Comparison of ENCODE assay signal across 1 cellular context in genomic region chr9:134323741-134324358, GRCh38.
TF ChIP-seq lines count a peak whose summit lies in the region.

No MANE protein-coding gene starts in this region.

TF ChIP-seq in HepG2, 621 proteins besides CTCF, POLR2A, EP300 and RAD21 (continued from another document and continues in another):
- no peak for TF ChIP-seq ZNF101 (CRISPR knock-in tag; IDR thresholded peaks at IDR 0.05; ENCODE audit: borderline replicate concordance, low read depth)
- peak; percentile 80; the same call in 1 of the 2 replicates for TF ChIP-seq ZNF333 (CRISPR knock-in tag; IDR thresholded peaks at IDR 0.05; ENCODE audit: borderline replicate concordance)
- no peak for TF ChIP-seq SIN3A (IDR thresholded peaks at IDR 0.05; ENCODE audit: borderline replicate concordance, low read depth, low read length)
- no peak for TF ChIP-seq AGO1 (IDR thresholded peaks at IDR 0.05; ENCODE audit: low read depth, low read length, poor library complexity, severe bottlenecking)
- no peak for TF ChIP-seq HOMEZ (CRISPR knock-in tag; IDR thresholded peaks at IDR 0.05; ENCODE audit: low read depth)
- no peak for TF ChIP-seq ZMYM2 (CRISPR knock-in tag; IDR thresholded peaks at IDR 0.05)
- TF ChIP-seq ZNF543 (CRISPR knock-in tag; IDR thresholded peaks at IDR 0.05): no peak
- TF ChIP-seq SKI (IDR thresholded peaks at IDR 0.05; ENCODE audit: partially characterized antibody): no peak
- peak; percentile 27 for TF ChIP-seq STAG1 (CRISPR knock-in tag; IDR thresholded peaks at IDR 0.05)
- peak; percentile 23 for TF ChIP-seq ASH2L (IDR thresholded peaks at IDR 0.05; ENCODE audit: insufficient read length, low read depth, low read length)
- no peak for TF ChIP-seq NFE2L2 (IDR thresholded peaks at IDR 0.05; ENCODE audit: low read length)
- no peak for TF ChIP-seq CENPT (CRISPR knock-in tag; IDR thresholded peaks at IDR 0.05; ENCODE audit: low read depth)
- no peak for TF ChIP-seq ZBTB21 (CRISPR knock-in tag; IDR thresholded peaks at IDR 0.05)
- TF ChIP-seq BCL3 (CRISPR knock-in tag; IDR thresholded peaks at IDR 0.05): peak; percentile 89
- TF ChIP-seq NR2F2 (IDR thresholded peaks at IDR 0.05; ENCODE audit: borderline replicate concordance, low read depth): no peak
- peak; percentile 78; the same call in 1 of the 2 replicates for TF ChIP-seq ZNF784 (CRISPR knock-in tag; IDR thresholded peaks at IDR 0.05; ENCODE audit: borderline replicate concordance)
- peak; percentile 89 for TF ChIP-seq MEF2D (CRISPR knock-in tag; IDR thresholded peaks at IDR 0.05)
- no peak for TF ChIP-seq ESRRA (CRISPR knock-in tag; IDR thresholded peaks at IDR 0.05; ENCODE audit: low read depth)
- TF ChIP-seq HIC2 (CRISPR knock-in tag; IDR thresholded peaks at IDR 0.05; ENCODE audit: low read depth): peak; percentile 73
- peak; percentile 59; the same call in 1 of the 2 replicates for TF ChIP-seq TP53 (CRISPR knock-in tag; conservative IDR thresholded peaks at IDR 0.05)
- TF ChIP-seq ERF (CRISPR knock-in tag; IDR thresholded peaks at IDR 0.05): peak; percentile 96
- TF ChIP-seq CBX5 (CRISPR knock-in tag; IDR thresholded peaks at IDR 0.05; ENCODE audit: borderline replicate concordance): no peak
- TF ChIP-seq CENPX (CRISPR knock-in tag; IDR thresholded peaks at IDR 0.05): no peak
- peak; percentile 100 for TF ChIP-seq ZNF687 (CRISPR knock-in tag; IDR thresholded peaks at IDR 0.05)
- 0 out of 2 replicates have a peak, but pooled peaks have one; percentile 29 for TF ChIP-seq ZNF747 (CRISPR knock-in tag; IDR thresholded peaks at IDR 0.05; ENCODE audit: borderline replicate concordance)
- peak; percentile 96 for TF ChIP-seq HES4 (CRISPR knock-in tag; IDR thresholded peaks at IDR 0.05; ENCODE audit: borderline replicate concordance)
- peak; percentile 86; the same call in 1 of the 2 replicates for TF ChIP-seq SNAPC2 (CRISPR knock-in tag; IDR thresholded peaks at IDR 0.05)
- peak; percentile 49; the same call in 1 of the 2 replicates for TF ChIP-seq ZNF503 (CRISPR knock-in tag; IDR thresholded peaks at IDR 0.05)
- TF ChIP-seq RBM22 (optimal IDR thresholded peaks at IDR 0.05; ENCODE audit: low read length): no peak
- peak; percentile 50; the same call in 1 of the 2 replicates for TF ChIP-seq ZNF331 (CRISPR knock-in tag; IDR thresholded peaks at IDR 0.05)
- TF ChIP-seq ZC3H13 (CRISPR knock-in tag; IDR thresholded peaks at IDR 0.05): peak; percentile 87
- no peak for TF ChIP-seq ZSCAN29 (CRISPR knock-in tag; conservative IDR thresholded peaks at IDR 0.05)
- peak; percentile 99 for TF ChIP-seq KLF6 (CRISPR knock-in tag; IDR thresholded peaks at IDR 0.05)
- TF ChIP-seq ZNF652 (CRISPR knock-in tag; IDR thresholded peaks at IDR 0.05; ENCODE audit: borderline replicate concordance, low read depth): no peak
- TF ChIP-seq ZBTB43 (CRISPR knock-in tag; conservative IDR thresholded peaks at IDR 0.05): peak; percentile 80
- TF ChIP-seq ZBTB7A (CRISPR knock-in tag; IDR thresholded peaks at IDR 0.05): no peak
- no peak; the same call in 1 of the 2 replicates for TF ChIP-seq ZNF691 (CRISPR knock-in tag; IDR thresholded peaks at IDR 0.05; ENCODE audit: borderline replicate concordance, low read depth)
- no peak for TF ChIP-seq SMAD1 (CRISPR knock-in tag; IDR thresholded peaks at IDR 0.05; ENCODE audit: borderline replicate concordance, low read depth)
- TF ChIP-seq ZNF780A (CRISPR knock-in tag; IDR thresholded peaks at IDR 0.05): no peak; the same call in none of the 2 replicates
- peak; percentile 93; the same call in 1 of the 2 replicates for TF ChIP-seq TIGD3 (CRISPR knock-in tag; IDR thresholded peaks at IDR 0.05; ENCODE audit: borderline replicate concordance)
- no peak for TF ChIP-seq AGO2 (optimal IDR thresholded peaks at IDR 0.05; ENCODE audit: low read depth, low read length)
- peak; percentile 52; the same call in 1 of the 2 replicates for TF ChIP-seq NFKBIZ (CRISPR knock-in tag; IDR thresholded peaks at IDR 0.05)
- TF ChIP-seq MYPOP (CRISPR knock-in tag; IDR thresholded peaks at IDR 0.05): peak; percentile 97
- peak; percentile 78; the same call in 1 of the 2 replicates for TF ChIP-seq ZNF431 (CRISPR knock-in tag; IDR thresholded peaks at IDR 0.05; ENCODE audit: borderline replicate concordance, low read depth)
- no peak for TF ChIP-seq GRHL1 (CRISPR knock-in tag; conservative IDR thresholded peaks at IDR 0.05)
- TF ChIP-seq PHF5A (CRISPR knock-in tag; IDR thresholded peaks at IDR 0.05; ENCODE audit: low read depth, unreplicated experiment): no peak
